Comparison of ENCODE assay signal across 25 cellular contexts in the genomic region with DNA sequence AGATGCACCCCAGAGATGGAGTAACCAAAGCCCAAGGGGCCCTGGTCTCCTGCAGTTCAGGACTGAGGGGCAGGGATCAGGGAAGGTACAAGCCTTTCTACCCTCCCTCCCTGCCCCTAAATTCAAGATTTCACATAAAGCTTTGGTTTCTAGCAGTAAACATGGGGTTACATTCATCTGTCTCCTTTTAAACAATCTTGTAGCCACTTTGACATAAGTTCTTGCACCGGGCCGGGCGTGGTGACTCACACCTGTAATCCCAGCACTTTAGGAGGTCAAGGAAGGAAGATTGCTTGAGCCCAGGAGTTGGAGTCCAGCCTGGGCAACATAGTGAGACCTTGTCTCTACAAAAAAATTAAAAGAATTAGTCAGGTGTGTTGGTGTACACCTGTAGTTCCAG. TPM values are rescaled to one million over a fixed set of nuclear protein-coding genes. Genes with fewer than 3 reads are reported as not detected.
"Had no signal": no experiment of that assay in that cellular context is flagged by ENCODE, and none has a peak within 500 bp of the region (broad histone marks: within the 10 kb centered on the region; RNA-seq: fewer than 3 reads in every experiment).

No MANE protein-coding gene starts in this region.

- H3K9me3 Mint-ChIP-seq: natural killer cell treated with Interleukin-12 subunit alpha and Interleukin-12 subunit beta and Interleukin-15 and Interleukin-18, amount 100 ng/mL, for 72 hours; stimulated activated memory B cell treated with anti-CD40 and anti-IgM and Interleukin-4, amounts not matched to agents 10 μg/mL and 1 μg/mL and 100 μg/mL, for 72 hours; stimulated activated naive CD8-positive, alpha-beta T cell treated with anti-CD3 and anti-CD28 coated beads, Interleukin-15, amount 100 ng/mL, for 72 hours; type B pancreatic cell had no signal

- DNase-seq: hippocampal formation; kidney; left ventricle myocardium inferior; mesendoderm; midbrain; mucosa of descending colon; naive thymus-derived CD4-positive, alpha-beta T cell; nucleus accumbens; pancreas; posterior cingulate gyrus; retina; right cardiac atrium; stimulated activated CD4-positive, alpha-beta T cell treated with anti-CD3 and anti-CD28 coated beads, Interleukin-12 subunit alpha, Interleukin-12 subunit beta, amount 100 ng/mL, for 4 hours; stimulated activated CD4-positive, alpha-beta T cell treated with anti-CD3 and anti-CD28 coated beads, Interleukin-15, amount 100 ng/mL, for 24 hours; stimulated activated CD4-positive, alpha-beta T cell treated with anti-CD3 and anti-CD28 coated beads, Interleukin-2, amount 100 ng/mL, for 24 hours; stimulated activated CD4-positive, alpha-beta T cell treated with anti-CD3 and anti-CD28 coated beads, Interleukin-4, amount 100 ng/mL, for 1 hour; stimulated activated naive CD4-positive, alpha-beta T cell treated with Interleukin-2 at 50 U/mL for 16 hours; stimulated activated naive CD8-positive, alpha-beta T cell treated with anti-CD3 and anti-CD28 coated beads, Interleukin-15, amount 100 ng/mL, for 72 hours; substantia nigra; uterus had no signal

- H3K27me3 Mint-ChIP-seq: naive thymus-derived CD4-positive, alpha-beta T cell; natural killer cell treated with Interleukin-12 subunit alpha and Interleukin-12 subunit beta and Interleukin-15 and Interleukin-18, amount 100 ng/mL, for 72 hours; stimulated activated memory B cell treated with anti-CD40 and anti-IgM and Interleukin-4, amounts not matched to agents 10 μg/mL and 1 μg/mL and 100 μg/mL, for 72 hours; stimulated activated naive CD8-positive, alpha-beta T cell treated with anti-CD3 and anti-CD28 coated beads, Interleukin-15, amount 100 ng/mL, for 72 hours; type B pancreatic cell had no signal

- H3K27ac Mint-ChIP-seq: stimulated activated memory B cell treated with anti-CD40 and anti-IgM and Interleukin-4, amounts not matched to agents 10 μg/mL and 1 μg/mL and 100 μg/mL, for 72 hours; type B pancreatic cell had no signal

- ATAC-seq: mucosa of descending colon; naive thymus-derived CD4-positive, alpha-beta T cell; natural killer cell treated with Interleukin-12 subunit alpha and Interleukin-12 subunit beta and Interleukin-15 and Interleukin-18, amount 100 ng/mL, for 72 hours; pancreas; right cardiac atrium; sciatic nerve; stimulated activated memory B cell treated with anti-CD40 and anti-IgM and Interleukin-4, amounts not matched to agents 10 μg/mL and 1 μg/mL and 100 μg/mL, for 72 hours; stimulated activated naive CD8-positive, alpha-beta T cell treated with anti-CD3 and anti-CD28 coated beads, Interleukin-15, amount 100 ng/mL, for 72 hours had no signal

- H3K4me3 Mint-ChIP-seq: naive thymus-derived CD4-positive, alpha-beta T cell; natural killer cell treated with Interleukin-12 subunit alpha and Interleukin-12 subunit beta and Interleukin-15 and Interleukin-18, amount 100 ng/mL, for 72 hours; stimulated activated memory B cell treated with anti-CD40 and anti-IgM and Interleukin-4, amounts not matched to agents 10 μg/mL and 1 μg/mL and 100 μg/mL, for 72 hours; stimulated activated naive CD8-positive, alpha-beta T cell treated with anti-CD3 and anti-CD28 coated beads, Interleukin-15, amount 100 ng/mL, for 72 hours; type B pancreatic cell had no signal

RNA-seq across cellular contexts. Expression of gene LRRC61, which starts 4.2 kb away (rescaled TPM):
- total RNA-seq: myocyte had no signal

RNA-seq across cellular contexts. Expression of gene RARRES2, which starts 14.1 kb away (rescaled TPM):
- total RNA-seq: natural killer cell treated with Interleukin-12 subunit alpha and Interleukin-12 subunit beta and Interleukin-15 and Interleukin-18, amount 100 ng/mL, for 72 hours had no signal
